9 cellular contexts compared by ENCODE assay signal in genomic region chr4:77052352-77052751, GRCh38. TPM values are rescaled to one million over a fixed set of nuclear protein-coding genes. Genes with fewer than 3 reads are reported as not detected.
DNase-seq lines count a peak whose midpoint lies in the region; ATAC-seq and TF ChIP-seq lines count a peak whose summit lies in the region.
"Had no signal": no experiment of that assay in that cellular context is flagged by ENCODE, and none has a peak within 500 bp of the region (broad histone marks: within the 10 kb centered on the region; RNA-seq: fewer than 3 reads in every experiment).

No MANE protein-coding gene starts in this region.

- ATAC-seq in GM19463 (IDR thresholded peaks at IDR 0.05; ENCODE audit: unreplicated experiment) (no peak), GM21825 (IDR thresholded peaks at IDR 0.05; ENCODE audit: unreplicated experiment) (no peak)

- H3K27me3 Mint-ChIP-seq in glutamatergic neuron (ENCODE audit: unreplicated experiment): peaks cover 3% of the 10 kb centered on the region

- peak overlapping the region; percentile 66 for H3K27ac Mint-ChIP-seq in glutamatergic neuron (ENCODE audit: unreplicated experiment)

- H3K9me3 Mint-ChIP-seq in glutamatergic neuron (ENCODE audit: unreplicated experiment): peaks cover 2% of the 10 kb centered on the region

- no peak overlapping the region for H3K4me3 Mint-ChIP-seq in glutamatergic neuron (ENCODE audit: unreplicated experiment)

- H3K27ac ChIP-seq in 22Rv1: peak overlapping the region; percentile 36

- TF ChIP-seq CTCF in 22Rv1 (IDR thresholded peaks at IDR 0.05) (peak; percentile 85), GM12873 (IDR thresholded peaks at IDR 0.05; ENCODE audit: insufficient read depth, low read depth, low read length, missing control alignments) (peak; percentile 77), glutamatergic neuron (IDR thresholded peaks at IDR 0.05; ENCODE audit: partially characterized antibody, unreplicated experiment) (no peak)

- H3K4me1 Mint-ChIP-seq in glutamatergic neuron (ENCODE audit: low read depth, unreplicated experiment): peaks cover 4% of the 10 kb centered on the region

- DNase-seq in OCI-M1 (lab: John Stamatoyannopoulos, UW): peak; percentile 80
- peak; percentile 37 for DNase-seq in activated T-helper 1 cell treated with Interleukin-2 at 50 U/mL for 16 hours (ENCODE audit: low read depth)
- DNase-seq in glutamatergic neuron: peak; percentile 68
- DNase-seq in stimulated activated CD4-positive, alpha-beta T cell treated with anti-CD3 and anti-CD28 coated beads, Interleukin-1b, Interleukin-23, amount 100 ng/mL, for 4 hours (ENCODE audit: low read depth in 2 of 2): peak; percentile 59 to 60
- DNase-seq: left cardiac atrium had no signal

- H3K36me3 Mint-ChIP-seq in glutamatergic neuron (ENCODE audit: unreplicated experiment): no peaks in the 10 kb centered on the region

RNA-seq across cellular contexts. Expression of gene CCNI, which starts 23.4 kb away (rescaled TPM):
- total RNA-seq in glutamatergic neuron (ENCODE audit: unreplicated experiment): 600 TPM
